8 cellular contexts compared by ENCODE assay signal in genomic region chr10:73096452-73097304, GRCh38. TPM values are rescaled to one million over a fixed set of nuclear protein-coding genes. Genes with fewer than 3 reads are reported as not detected.
DNase-seq lines count a peak whose midpoint lies in the region; ATAC-seq and TF ChIP-seq lines count a peak whose summit lies in the region.

Gene P4HA1, minus strand, starts transcription at chr10:73096866. Its CDS starts 21,983 bp downstream, at chr10:73074883.

- peak; percentile 99 for TF ChIP-seq POLR2A in GM19193 (IDR thresholded peaks at IDR 0.05; ENCODE audit: extremely low read depth, insufficient read depth, insufficient read length)

- peak; percentile 88 for ATAC-seq in HG03439 (IDR thresholded peaks at IDR 0.05; ENCODE audit: unreplicated experiment)

- no peaks in the 10 kb centered on the region for H3K9me3 ChIP-seq in BE2C

- peak; percentile 64 for TF ChIP-seq CTCF in BE2C (IDR thresholded peaks at IDR 0.05; ENCODE audit: low read depth, low read length)

- H3K27me3 ChIP-seq in BE2C, result no peaks in the 10 kb centered on the region

- peak; percentile 99 for DNase-seq in BE2C
- DNase-seq in NCI-H510A (lab: John Stamatoyannopoulos, UW), result peak; percentile 89
- DNase-seq in activated CD4-positive, alpha-beta T cell treated with anti-CD3 and anti-CD28 coated beads for 1 hour, result peak; percentile 97
- peak; percentile 98 for DNase-seq in cerebellum (ENCODE audit: low spot score)
- DNase-seq in kidney glomerular epithelial cell (lab: John Stamatoyannopoulos, UW), result peak; percentile 97
- DNase-seq in stimulated activated CD4-positive, alpha-beta T cell treated with anti-CD3 and anti-CD28 coated beads, Interleukin-1b, Interleukin-23, amount 100 ng/mL, for 1 hour (ENCODE audit: low read depth in 2 of 2), result peak; percentile 94 to 96

- H3K4me1 ChIP-seq in BE2C, result no peaks in the 10 kb centered on the region

- H3K4me3 ChIP-seq in BE2C (ENCODE audit: low read depth, low read length), result peak within 1 kb of the TSS; percentile 63

- H3K36me3 ChIP-seq in BE2C, result no peaks in the 10 kb centered on the region

RNA-seq across cellular contexts. Expression of gene P4HA1, which starts in this region (rescaled TPM):
- polyA plus RNA-seq in BE2C (2012; ENCODE audit: insufficient read depth, insufficient read length, low read depth), result 3.3 TPM
- total RNA-seq in cerebellum, result 43.6 TPM

Comparison
In these comparisons a context has a peak if more than half of its experiments do, and no peak if none do; other contexts are left out.
1. Peak in every context shown above with its lines: DNase-seq, ATAC-seq and H3K4me3 ChIP-seq.